ENCODE assay signal across 10 cellular contexts in the genomic region with DNA sequence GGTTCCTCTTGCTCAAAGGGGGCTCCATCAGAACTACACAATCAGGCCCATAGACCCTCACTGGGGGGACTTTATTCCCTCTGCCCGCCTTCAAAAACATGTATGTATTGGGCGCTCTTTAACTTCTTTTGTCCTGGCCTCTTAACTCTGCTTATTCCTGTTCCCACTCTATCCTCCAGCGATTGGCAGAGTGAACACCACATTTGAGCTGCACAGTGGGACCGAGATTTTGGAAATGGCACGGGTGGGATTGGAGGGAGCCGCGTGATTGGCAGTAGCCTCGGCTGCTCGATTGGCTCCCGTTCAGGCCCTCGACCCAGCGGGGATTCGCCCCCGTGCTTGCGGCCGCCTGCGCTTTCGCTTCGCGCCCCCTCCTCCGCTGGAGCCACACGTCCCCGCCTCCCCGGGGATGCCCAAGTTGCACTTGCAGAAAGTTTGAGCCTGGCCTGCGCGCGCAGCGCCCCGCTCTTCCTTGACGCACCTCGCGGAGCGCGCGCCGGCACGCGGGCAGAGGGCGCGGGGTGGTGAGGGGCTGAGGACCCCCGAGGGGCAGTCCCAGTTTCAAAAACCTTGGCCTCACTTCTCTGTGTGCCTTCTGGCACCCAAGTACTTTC. TPM values are rescaled to one million over a fixed set of nuclear protein-coding genes. Genes with fewer than 3 reads are reported as not detected.
DNase-seq lines count a peak whose midpoint lies in the region; ATAC-seq, FAIRE-seq and TF ChIP-seq lines count a peak whose summit lies in the region.
"Had no signal": no experiment of that assay in that cellular context is flagged by ENCODE, and none has a peak within 500 bp of the region (broad histone marks: within the 10 kb centered on the region; RNA-seq: fewer than 3 reads in every experiment).

Gene ZIC5 (minus strand): TSS at position 192 of the 614 bp plus-strand sequence. CDS start 164 bp downstream, at position 28.

- peaks cover 2% of the 10 kb centered on the region for H3K36me3 Mint-ChIP-seq in activated T-cell treated with anti-CD3 and anti-CD28 coated beads, Interleukin-2, amount 50 U/mL, for 4 hours (ENCODE audit: insufficient read depth)

- FAIRE-seq in GM12892 (lab: Jason Lieb, UNC): no peak
- FAIRE-seq: TTC549 had no signal

- H3K4me3 ChIP-seq in A673 (ENCODE audit: low read depth, low read length, poor library complexity, severe bottlenecking): peak within 1 kb of the TSS; percentile 91
- peak within 1 kb of the TSS; percentile 96 for H3K4me3 ChIP-seq in H7 (ENCODE audit: insufficient read depth, low read depth, low read length)

- CTCF ChIA-PET in A673 (lab: Charles Lee): interaction anchor here (1.0 kb wide), 1 partner anchor 9 kb away, joined by 3 read pairs; the partner anchor contains the start of gene ZIC2

- no peak for TF ChIP-seq CTCF in A673 (conservative IDR thresholded peaks at IDR 0.05; ENCODE audit: low read depth, low read length)

- H3K9me3 ChIP-seq in A673 (ENCODE audit: low read depth, low read length, poor library complexity, severe bottlenecking): no peaks in the 10 kb centered on the region

- peaks cover 15% of the 10 kb centered on the region for H3K4me1 ChIP-seq in A673 (ENCODE audit: insufficient read depth, low read length, poor library complexity, severe bottlenecking)

- intact Hi-C loops in A673 (cut with micrococcal nuclease; ENCODE audit: unreplicated experiment): no loop called here

- H3K9me3 Mint-ChIP-seq in activated T-cell treated with anti-CD3 and anti-CD28 coated beads, Interleukin-2, amount 50 U/mL, for 4 hours: peaks cover 16% of the 10 kb centered on the region

- DNase-seq in A673 (ENCODE audit: low spot score): peak; percentile 98
- DNase-seq in H7: peak; percentile 93
- DNase-seq in activated T-cell treated with anti-CD3 and anti-CD28 coated beads, Interleukin-2, amount 50 U/mL, for 4 hours: no peak
- DNase-seq in left kidney (ENCODE audit: low read depth, low spot score): peak; percentile 50
- DNase-seq in NCI-H345 (lab: John Stamatoyannopoulos, UW): no peak
- no peak for DNase-seq in GM12892 (ENCODE audit: insufficient read length)
- no peak for DNase-seq in NCI-H446 treated with DMSO at 0.1 percent for 48 hours (lab: John Stamatoyannopoulos, UW)
- DNase-seq in H4 (ENCODE audit: low spot score): no peak

- H3K4me1 Mint-ChIP-seq in activated T-cell treated with anti-CD3 and anti-CD28 coated beads, Interleukin-2, amount 50 U/mL, for 4 hours (ENCODE audit: low read depth): peaks cover 18% of the 10 kb centered on the region

- POLR2A ChIA-PET in A673 (lab: Charles Lee; ENCODE audit: low non-redundant PET): interaction anchor here (0.5 to 1.1 kb wide), 3 partner anchors 9 to 496 kb away, joined by 3 to 8 read pairs (median 3); partner anchors contain the start of gene ZIC2

- BruUV-seq in A673 (replicated peaks; lab: Mats Ljungman, UMichigan): no TSS peak

- H3K27ac ChIP-seq in A673 (ENCODE audit: low read depth, low read length, poor library complexity, severe bottlenecking): peak within 1 kb of the TSS; percentile 89
- H3K27ac ChIP-seq: epithelial cell of prostate had no signal

- peaks cover 15% of the 10 kb centered on the region for H3K36me3 ChIP-seq in A673 (ENCODE audit: insufficient read depth, low read length, poor library complexity, severe bottlenecking)
- H3K36me3 ChIP-seq in H7 (replicated peaks; ENCODE audit: control insufficient read depth, insufficient read depth, low read length): peaks cover 2% of the 10 kb centered on the region

- ATAC-seq in activated T-cell treated with anti-CD3 and anti-CD28 coated beads, Interleukin-2, amount 50 U/mL, for 4 hours: no peak

- no peaks in the 10 kb centered on the region for H3K27me3 ChIP-seq in A673 (replicated peaks; ENCODE audit: insufficient read depth, low read depth, low read length, poor library complexity)
- peaks cover 45% of the 10 kb centered on the region for H3K27me3 ChIP-seq in H7 (ENCODE audit: control insufficient read depth, insufficient read depth, low read length)

- H3K27me3 Mint-ChIP-seq in activated T-cell treated with anti-CD3 and anti-CD28 coated beads, Interleukin-2, amount 50 U/mL, for 4 hours (ENCODE audit: low read depth): peaks cover 75% of the 10 kb centered on the region

- H3K4me3 Mint-ChIP-seq in activated T-cell treated with anti-CD3 and anti-CD28 coated beads, Interleukin-2, amount 50 U/mL, for 4 hours: peak within 1 kb of the TSS; percentile 11

- TF ChIP-seq POLR2A in GM12892 (IDR thresholded peaks at IDR 0.05; ENCODE audit: low read depth, low read length): no peak

RNA-seq across cellular contexts. Expression of gene ZIC5, which starts in this region (rescaled TPM):
- total RNA-seq in A673 (2021): 23.4 and 25.2 TPM in 2 replicates
- total RNA-seq in H7 (2014; rRNA removed; shearing (Covaris generic)): 45.9 and 51.4 TPM in 2 replicates
- not detected for total RNA-seq in activated T-cell treated with anti-CD3 and anti-CD28 coated beads, Interleukin-2, amount 50 U/mL, for 4 hours
- not detected for polyA plus RNA-seq in GM12892 (2012; ENCODE audit: missing spikeins)
- total RNA-seq in H4 (2014; rRNA removed; shearing (Covaris generic)): 0.12 and 0.58 TPM in 2 replicates

Comparison
In these comparisons a context has a peak if more than half of its experiments do, and no peak if none do; other contexts are left out.
1. RNA of gene ZIC5 (total RNA-seq): 45.9 to 51.4 TPM in H7 and 23.4 to 25.2 TPM in A673; 0.12 to 0.58 TPM in H4 and not detected in activated T-cell treated with anti-CD3 and anti-CD28 coated beads, Interleukin-2, amount 50 U/mL, for 4 hours; every median in the first group is over 10 times any median in the second.
2. DNase-seq: peak in A673 (single experiment), H7 (single experiment) and left kidney (single experiment); none in activated T-cell treated with anti-CD3 and anti-CD28 coated beads, Interleukin-2, amount 50 U/mL, for 4 hours (single experiment), NCI-H345 (single experiment), GM12892 (single experiment), NCI-H446 treated with DMSO at 0.1 percent for 48 hours (single experiment) and H4 (single experiment).